25 cellular contexts compared by ENCODE assay signal in the genomic region with DNA sequence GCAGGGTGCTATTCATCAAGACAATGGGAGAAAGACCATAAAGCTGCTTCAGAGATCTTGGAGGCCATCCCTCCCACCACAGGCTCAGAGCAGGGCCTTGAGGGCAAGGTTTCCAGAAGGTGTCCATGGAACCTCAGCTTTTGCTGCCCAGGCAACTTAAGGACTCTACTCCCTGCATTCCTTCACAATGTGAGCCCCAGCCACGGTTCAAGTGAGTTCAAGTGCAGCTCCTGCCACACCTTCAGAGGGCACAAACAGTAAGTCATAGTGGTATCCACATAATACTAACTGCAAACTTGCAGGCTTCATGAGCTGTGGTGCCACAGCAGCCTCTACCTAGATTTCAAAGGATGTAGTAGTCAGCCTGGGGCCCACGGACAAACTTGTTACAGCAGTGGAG.
DNase-seq lines count a peak whose midpoint lies in the region; ATAC-seq and TF ChIP-seq lines count a peak whose summit lies in the region.
"Had no signal": no experiment of that assay in that cellular context is flagged by ENCODE, and none has a peak within 500 bp of the region (broad histone marks: within the 10 kb centered on the region; RNA-seq: fewer than 3 reads in every experiment).

No MANE protein-coding gene starts in this region.

- H3K9me3 ChIP-seq in lower lobe of right lung (no peaks in the 10 kb centered on the region), thyroid gland (no peaks in the 10 kb centered on the region)
- H3K9me3 ChIP-seq: BE2C, BLaER1 had no signal

- H3K4me3 Mint-ChIP-seq in stimulated activated effector memory CD8-positive, alpha-beta T cell treated with anti-CD3 and anti-CD28 coated beads, Interleukin-12 subunit alpha, Interleukin-12 subunit beta, amount 100 ng/mL, for 72 hours = no peak overlapping the region
- H3K4me3 Mint-ChIP-seq: CD14-positive monocyte; CD4-positive, alpha-beta memory T cell; CD4-positive, CD25-positive, alpha-beta regulatory T cell; CD8-positive, alpha-beta memory T cell had no signal

- peaks cover 6% of the 10 kb centered on the region for H3K9me3 Mint-ChIP-seq in stimulated activated effector memory CD8-positive, alpha-beta T cell treated with anti-CD3 and anti-CD28 coated beads, Interleukin-12 subunit alpha, Interleukin-12 subunit beta, amount 100 ng/mL, for 72 hours

- ATAC-seq in lower lobe of right lung (peak; percentile 24 to 70), HG03469 (IDR thresholded peaks at IDR 0.05; ENCODE audit: unreplicated experiment) (no peak), GM18858 (IDR thresholded peaks at IDR 0.05; ENCODE audit: unreplicated experiment) (no peak), GM19023 (IDR thresholded peaks at IDR 0.05; ENCODE audit: unreplicated experiment) (no peak)
- ATAC-seq in stimulated activated effector memory CD8-positive, alpha-beta T cell treated with anti-CD3 and anti-CD28 coated beads, Interleukin-12 subunit alpha, Interleukin-12 subunit beta, amount 100 ng/mL, for 72 hours = peak; percentile 26
- ATAC-seq: GM12878 had no signal

- TF ChIP-seq CTCF in lower lobe of right lung (IDR thresholded peaks at IDR 0.05) (no peak), thyroid gland (IDR thresholded peaks at IDR 0.05) (no peak)

- H3K4me3 ChIP-seq in lower lobe of right lung = no peak overlapping the region
- H3K4me3 ChIP-seq in thyroid gland (replicated peaks in 1 of 3) = no peak overlapping the region
- H3K4me3 ChIP-seq: BLaER1, GM12878 had no signal

- H3K4me1 ChIP-seq in lower lobe of right lung (no peaks in the 10 kb centered on the region), thyroid gland (peaks cover 19 to 28% of the 10 kb centered on the region in 2 donors)
- H3K4me1 ChIP-seq: BE2C, BLaER1 had no signal

- WGBS in thyroid gland, 2 donors = 14 to 73% methylated on average over 1 to 2 of the region's 2 CpGs

- no peak overlapping the region for H3K27ac ChIP-seq in lower lobe of right lung
- H3K27ac ChIP-seq in thyroid gland = no peak overlapping the region
- H3K27ac ChIP-seq: BLaER1 had no signal

- H3K27me3 ChIP-seq in lower lobe of right lung (ENCODE audit: low read depth) = no peaks in the 10 kb centered on the region
- no peaks in the 10 kb centered on the region for H3K27me3 ChIP-seq in thyroid gland
- H3K27me3 ChIP-seq: BE2C, BLaER1 had no signal

- TF ChIP-seq POLR2A in thyroid gland (IDR thresholded peaks at IDR 0.05) = no peak

- H3K36me3 Mint-ChIP-seq in stimulated activated effector memory CD8-positive, alpha-beta T cell treated with anti-CD3 and anti-CD28 coated beads, Interleukin-12 subunit alpha, Interleukin-12 subunit beta, amount 100 ng/mL, for 72 hours = no peaks in the 10 kb centered on the region
- H3K36me3 Mint-ChIP-seq: CD14-positive monocyte; CD4-positive, alpha-beta memory T cell; CD4-positive, CD25-positive, alpha-beta regulatory T cell; CD8-positive, alpha-beta memory T cell had no signal

- no peak overlapping the region for H3K27ac Mint-ChIP-seq in stimulated activated effector memory CD8-positive, alpha-beta T cell treated with anti-CD3 and anti-CD28 coated beads, Interleukin-12 subunit alpha, Interleukin-12 subunit beta, amount 100 ng/mL, for 72 hours
- H3K27ac Mint-ChIP-seq: CD14-positive monocyte; CD4-positive, alpha-beta memory T cell; CD4-positive, CD25-positive, alpha-beta regulatory T cell; CD8-positive, alpha-beta memory T cell had no signal

- H3K36me3 ChIP-seq in lower lobe of right lung = no peaks in the 10 kb centered on the region
- no peaks in the 10 kb centered on the region for H3K36me3 ChIP-seq in thyroid gland
- H3K36me3 ChIP-seq: BE2C, BLaER1 had no signal

- intact Hi-C loops in lower lobe of right lung (cut with DNase I) = no loop called here
- intact Hi-C loops in thyroid gland (cut with DNase I) = no loop called here

- no peaks in the 10 kb centered on the region for H3K4me1 Mint-ChIP-seq in stimulated activated effector memory CD8-positive, alpha-beta T cell treated with anti-CD3 and anti-CD28 coated beads, Interleukin-12 subunit alpha, Interleukin-12 subunit beta, amount 100 ng/mL, for 72 hours
- H3K4me1 Mint-ChIP-seq: CD14-positive monocyte; CD4-positive, alpha-beta memory T cell; CD4-positive, CD25-positive, alpha-beta regulatory T cell; CD8-positive, alpha-beta memory T cell had no signal

- DNase-seq in lower lobe of right lung (no peak), thyroid gland (peak; percentile 22 to 41), HK-2 (ENCODE audit: unreplicated experiment) (no peak)
- no peak for DNase-seq in stimulated activated effector memory CD8-positive, alpha-beta T cell treated with anti-CD3 and anti-CD28 coated beads, Interleukin-12 subunit alpha, Interleukin-12 subunit beta, amount 100 ng/mL, for 72 hours (ENCODE audit: low spot score in 2 of 2)
- DNase-seq: 8988T; ACHN; BE2C; C1 segment of cervical spinal cord; CD4-positive, alpha-beta memory T cell; CD4-positive, CD25-positive, alpha-beta regulatory T cell; CD8-positive, alpha-beta memory T cell; COR-L47; DMS 273 treated with DMSO at 0.1 percent for 48 hours; DMS153; DMS53; DMS79; DND-41; EL; GDM1 had no signal

Comparison
In these comparisons a context has a peak if more than half of its experiments do, and no peak if none do; other contexts are left out.
1. ATAC-seq: peak in lower lobe of right lung (2 of 2) and stimulated activated effector memory CD8-positive, alpha-beta T cell treated with anti-CD3 and anti-CD28 coated beads, Interleukin-12 subunit alpha, Interleukin-12 subunit beta, amount 100 ng/mL, for 72 hours (single experiment); none in HG03469 (single experiment), GM18858 (single experiment) and GM19023 (single experiment).
2. DNase-seq: peak in thyroid gland (2 of 2); none in lower lobe of right lung (single experiment), stimulated activated effector memory CD8-positive, alpha-beta T cell treated with anti-CD3 and anti-CD28 coated beads, Interleukin-12 subunit alpha, Interleukin-12 subunit beta, amount 100 ng/mL, for 72 hours (0 of 2) and HK-2 (single experiment).